ENCODE assay signal across 1 cellular context in genomic region chr17:74775409-74776043, GRCh38.
A peak's percentile ranks its signal among the peaks of the same experiment; 100 is the strongest.
TF ChIP-seq lines count a peak whose summit lies in the region.

No MANE protein-coding gene starts in this region.

TF ChIP-seq in H1, 55 proteins besides CTCF, POLR2A, EP300 and RAD21:
- TF ChIP-seq SIX5 (IDR thresholded peaks at IDR 0.05; ENCODE audit: low read depth, low read length) (no peak), E2F6 (IDR thresholded peaks at IDR 0.05) (0 out of 2 replicates have a peak, but pooled peaks have one; percentile 14)
